In genomic region chr7:38309555-38309954, GRCh38 we compare ENCODE assay signal across 25 cellular contexts.
A peak's percentile ranks its signal among the peaks of the same experiment; 100 is the strongest.
DNase-seq lines count a peak whose midpoint lies in the region; ATAC-seq and TF ChIP-seq lines count a peak whose summit lies in the region.
"Had no signal": no experiment of that assay in that cellular context is flagged by ENCODE, and none has a peak within 500 bp of the region (broad histone marks: within the 10 kb centered on the region; RNA-seq: fewer than 3 reads in every experiment).

No MANE protein-coding gene starts in this region.

- H3K4me3 ChIP-seq in CD8-positive, alpha-beta memory T cell (ENCODE audit: low read length): no peak overlapping the region
- H3K4me3 ChIP-seq in naive thymus-derived CD4-positive, alpha-beta T cell (ENCODE audit: low read length): no peak overlapping the region
- no peak overlapping the region for H3K4me3 ChIP-seq in A673 (ENCODE audit: low read depth, low read length, poor library complexity, severe bottlenecking)
- H3K4me3 ChIP-seq: ascending aorta, esophagus squamous epithelium, GM23248, lung, neural progenitor cell had no signal

- H3K4me3 Mint-ChIP-seq in CD14-positive monocyte: no peak overlapping the region
- H3K4me3 Mint-ChIP-seq in CD8-positive, alpha-beta memory T cell: peak overlapping the region; percentile 77 to 93 (median 82)
- peak overlapping the region; percentile 26 for H3K4me3 Mint-ChIP-seq in activated T-helper 1 cell treated with anti-CD3 and anti-CD28 coated beads, Interleukin-12 subunit alpha, Interleukin-12 subunit beta, Interleukin-2, Interleukin-4 antibody, amounts not matched to agents 30 ng/mL and 10 ng/mL and 1 ng/mL, durations not matched to agents 14 hours and 24 hours and 36 hours
- H3K4me3 Mint-ChIP-seq in naive thymus-derived CD4-positive, alpha-beta T cell: peak overlapping the region in 4 of 10 donors; percentile 12 to 59 (median 31)
- H3K4me3 Mint-ChIP-seq: activated naive CD4-positive, alpha-beta T cell treated with anti-CD3 and anti-CD28 coated beads, Interleukin-2, amount 10 ng/mL, durations not matched to agents 7 days and 5 days; CD4-positive, CD25-positive, alpha-beta regulatory T cell; endodermal cell; neural progenitor cell had no signal

- H3K36me3 Mint-ChIP-seq in CD14-positive monocyte: peaks cover 0 to 4% of the 10 kb centered on the region in 2 donors
- peaks cover 0 to 3% (median 0%) of the 10 kb centered on the region in 3 donors for H3K36me3 Mint-ChIP-seq in CD8-positive, alpha-beta memory T cell
- no peaks in the 10 kb centered on the region for H3K36me3 Mint-ChIP-seq in activated T-helper 1 cell treated with anti-CD3 and anti-CD28 coated beads, Interleukin-12 subunit alpha, Interleukin-12 subunit beta, Interleukin-2, Interleukin-4 antibody, amounts not matched to agents 30 ng/mL and 10 ng/mL and 1 ng/mL, durations not matched to agents 14 hours and 24 hours and 36 hours (ENCODE audit: low read depth)
- no peaks in the 10 kb centered on the region for H3K36me3 Mint-ChIP-seq in naive thymus-derived CD4-positive, alpha-beta T cell
- H3K36me3 Mint-ChIP-seq: activated naive CD4-positive, alpha-beta T cell treated with anti-CD3 and anti-CD28 coated beads, Interleukin-2, amount 10 ng/mL, durations not matched to agents 7 days and 5 days; CD4-positive, CD25-positive, alpha-beta regulatory T cell; neural progenitor cell had no signal

- no peaks in the 10 kb centered on the region for H3K9me3 ChIP-seq in CD8-positive, alpha-beta memory T cell (ENCODE audit: low read length)
- no peaks in the 10 kb centered on the region for H3K9me3 ChIP-seq in naive thymus-derived CD4-positive, alpha-beta T cell (ENCODE audit: control insufficient read depth in 2 of 3, low read length in 3 of 3)
- H3K9me3 ChIP-seq in A673 (ENCODE audit: low read depth, low read length, poor library complexity, severe bottlenecking): no peaks in the 10 kb centered on the region
- H3K9me3 ChIP-seq: ascending aorta, esophagus squamous epithelium had no signal

- POLR2A ChIA-PET in CD8-positive, alpha-beta memory T cell (lab: Charles Lee): interaction anchor here (0.8 kb wide), 1 partner anchor 77 kb away, joined by 4 read pairs; no protein-coding TSS in a partner anchor
- POLR2A ChIA-PET in naive thymus-derived CD4-positive, alpha-beta T cell (lab: Charles Lee): interaction anchor here (0.6 to 2.3 kb wide), 2 partner anchors 9 to 45 kb away, joined by 3 to 7 read pairs; no protein-coding TSS in a partner anchor
- POLR2A ChIA-PET in A673 (lab: Charles Lee; ENCODE audit: low non-redundant PET): no interaction called here

- H3K27ac ChIP-seq in CD8-positive, alpha-beta memory T cell (ENCODE audit: low read depth, low read length): no peak overlapping the region
- H3K27ac ChIP-seq in naive thymus-derived CD4-positive, alpha-beta T cell (ENCODE audit: low read depth, low read length): peak overlapping the region; percentile 29
- no peak overlapping the region for H3K27ac ChIP-seq in A673 (ENCODE audit: low read depth, low read length, poor library complexity, severe bottlenecking)
- H3K27ac ChIP-seq: ascending aorta, esophagus squamous epithelium, GM23248, neural progenitor cell, parathyroid adenoma had no signal

- CTCF ChIA-PET in CD8-positive, alpha-beta memory T cell (lab: Charles Lee): interaction anchor here (1.7 kb wide), 1 partner anchor 87 kb away, joined by 4 read pairs; no protein-coding TSS in a partner anchor
- CTCF ChIA-PET in naive thymus-derived CD4-positive, alpha-beta T cell (lab: Charles Lee): no interaction called here
- CTCF ChIA-PET in A673 (lab: Charles Lee): no interaction called here

- H3K9me3 Mint-ChIP-seq in CD14-positive monocyte: peaks cover 0 to 6% (median 4%) of the 10 kb centered on the region in 7 donors
- no peaks in the 10 kb centered on the region for H3K9me3 Mint-ChIP-seq in CD8-positive, alpha-beta memory T cell
- no peaks in the 10 kb centered on the region for H3K9me3 Mint-ChIP-seq in activated T-helper 1 cell treated with anti-CD3 and anti-CD28 coated beads, Interleukin-12 subunit alpha, Interleukin-12 subunit beta, Interleukin-2, Interleukin-4 antibody, amounts not matched to agents 30 ng/mL and 10 ng/mL and 1 ng/mL, durations not matched to agents 14 hours and 24 hours and 36 hours
- H3K9me3 Mint-ChIP-seq in naive thymus-derived CD4-positive, alpha-beta T cell: peaks cover 0 to 3% (median 0%) of the 10 kb centered on the region in 11 donors
- H3K9me3 Mint-ChIP-seq: activated naive CD4-positive, alpha-beta T cell treated with anti-CD3 and anti-CD28 coated beads, Interleukin-2, amount 10 ng/mL, durations not matched to agents 7 days and 5 days; CD4-positive, CD25-positive, alpha-beta regulatory T cell; endodermal cell; neural progenitor cell had no signal

- peaks cover 0 to 2% (median 0%) of the 10 kb centered on the region in 3 donors for H3K27me3 Mint-ChIP-seq in CD14-positive monocyte (ENCODE audit: low read depth in 3 of 3)
- no peaks in the 10 kb centered on the region for H3K27me3 Mint-ChIP-seq in CD8-positive, alpha-beta memory T cell
- no peaks in the 10 kb centered on the region for H3K27me3 Mint-ChIP-seq in activated T-helper 1 cell treated with anti-CD3 and anti-CD28 coated beads, Interleukin-12 subunit alpha, Interleukin-12 subunit beta, Interleukin-2, Interleukin-4 antibody, amounts not matched to agents 30 ng/mL and 10 ng/mL and 1 ng/mL, durations not matched to agents 14 hours and 24 hours and 36 hours (ENCODE audit: insufficient read depth)
- H3K27me3 Mint-ChIP-seq in naive thymus-derived CD4-positive, alpha-beta T cell: no peaks in the 10 kb centered on the region
- H3K27me3 Mint-ChIP-seq: activated naive CD4-positive, alpha-beta T cell treated with anti-CD3 and anti-CD28 coated beads, Interleukin-2, amount 10 ng/mL, durations not matched to agents 7 days and 5 days; CD4-positive, CD25-positive, alpha-beta regulatory T cell had no signal

- BruUV-seq in A673 (replicated peaks; lab: Mats Ljungman, UMichigan): no TSS peak

- H3K27me3 ChIP-seq in CD8-positive, alpha-beta memory T cell (ENCODE audit: insufficient read depth, low read length, poor library complexity, severe bottlenecking): no peaks in the 10 kb centered on the region
- no peaks in the 10 kb centered on the region for H3K27me3 ChIP-seq in naive thymus-derived CD4-positive, alpha-beta T cell (ENCODE audit: control insufficient read depth in 2 of 2, insufficient read depth in 2 of 2, low read length in 2 of 2)
- H3K27me3 ChIP-seq in A673 (replicated peaks; ENCODE audit: insufficient read depth, low read depth, low read length, poor library complexity): no peaks in the 10 kb centered on the region
- H3K27me3 ChIP-seq: ascending aorta, neural progenitor cell had no signal

- intact Hi-C loops in CD14-positive monocyte (cut with micrococcal nuclease): no loop called here
- intact Hi-C loops in activated T-helper 1 cell treated with anti-CD3 and anti-CD28 coated beads, Interleukin-12 subunit alpha, Interleukin-12 subunit beta, Interleukin-2, Interleukin-4 antibody, amounts not matched to agents 30 ng/mL and 10 ng/mL and 1 ng/mL, durations not matched to agents 14 hours and 24 hours and 36 hours (cut with micrococcal nuclease): no loop called here
- intact Hi-C loops in naive thymus-derived CD4-positive, alpha-beta T cell (cut with micrococcal nuclease): no loop called here
- intact Hi-C loops in A673 (cut with micrococcal nuclease; ENCODE audit: unreplicated experiment): no loop called here

- peaks cover 11% of the 10 kb centered on the region for H3K4me1 ChIP-seq in CD8-positive, alpha-beta memory T cell (ENCODE audit: insufficient read depth, low read length)
- peaks cover 9 to 14% of the 10 kb centered on the region in 2 donors for H3K4me1 ChIP-seq in naive thymus-derived CD4-positive, alpha-beta T cell (ENCODE audit: control insufficient read depth in 2 of 2, insufficient read depth in 2 of 2, low read length in 2 of 2)
- H3K4me1 ChIP-seq in A673 (ENCODE audit: insufficient read depth, low read length, poor library complexity, severe bottlenecking): peaks cover 31% of the 10 kb centered on the region
- H3K4me1 ChIP-seq: ascending aorta, neural progenitor cell, parathyroid adenoma had no signal

- H3K36me3 ChIP-seq in CD8-positive, alpha-beta memory T cell (ENCODE audit: insufficient read depth, low read length): no peaks in the 10 kb centered on the region
- no peaks in the 10 kb centered on the region for H3K36me3 ChIP-seq in naive thymus-derived CD4-positive, alpha-beta T cell (ENCODE audit: control insufficient read depth in 2 of 3, insufficient read depth in 3 of 3, low read length in 3 of 3)
- no peaks in the 10 kb centered on the region for H3K36me3 ChIP-seq in A673 (ENCODE audit: insufficient read depth, low read length, poor library complexity, severe bottlenecking)
- H3K36me3 ChIP-seq: ascending aorta, esophagus squamous epithelium, neural progenitor cell, spleen had no signal

- H3K4me1 Mint-ChIP-seq in CD14-positive monocyte: peaks cover 59% of the 10 kb centered on the region
- H3K4me1 Mint-ChIP-seq in CD8-positive, alpha-beta memory T cell: peaks cover 12 to 29% (median 17%) of the 10 kb centered on the region in 3 donors
- H3K4me1 Mint-ChIP-seq in activated T-helper 1 cell treated with anti-CD3 and anti-CD28 coated beads, Interleukin-12 subunit alpha, Interleukin-12 subunit beta, Interleukin-2, Interleukin-4 antibody, amounts not matched to agents 30 ng/mL and 10 ng/mL and 1 ng/mL, durations not matched to agents 14 hours and 24 hours and 36 hours (ENCODE audit: low read depth): peaks cover 14% of the 10 kb centered on the region
- H3K4me1 Mint-ChIP-seq in naive thymus-derived CD4-positive, alpha-beta T cell: peaks cover 0 to 46% (median 10%) of the 10 kb centered on the region in 7 donors
- H3K4me1 Mint-ChIP-seq: endodermal cell, neural progenitor cell had no signal

- no peak for ATAC-seq in naive thymus-derived CD4-positive, alpha-beta T cell
- ATAC-seq in HG03097 (IDR thresholded peaks at IDR 0.05; ENCODE audit: low FRiP score, unreplicated experiment): no peak

- peak overlapping the region in 4 of 7 donors; percentile 3 to 78 (median 34) for H3K27ac Mint-ChIP-seq in CD14-positive monocyte
- H3K27ac Mint-ChIP-seq in CD8-positive, alpha-beta memory T cell: peak overlapping the region; percentile 73 to 100 (median 93)
- H3K27ac Mint-ChIP-seq in activated T-helper 1 cell treated with anti-CD3 and anti-CD28 coated beads, Interleukin-12 subunit alpha, Interleukin-12 subunit beta, Interleukin-2, Interleukin-4 antibody, amounts not matched to agents 30 ng/mL and 10 ng/mL and 1 ng/mL, durations not matched to agents 14 hours and 24 hours and 36 hours: peak overlapping the region; percentile 44
- H3K27ac Mint-ChIP-seq in naive thymus-derived CD4-positive, alpha-beta T cell: peak overlapping the region in 4 of 9 donors; percentile 17 to 70 (median 64)
- H3K27ac Mint-ChIP-seq: endodermal cell, neural progenitor cell had no signal

- no peak for DNase-seq in CD14-positive monocyte (ENCODE audit: low spot score)
- peak in 1 of 5 donors; percentile 60 for DNase-seq in CD8-positive, alpha-beta memory T cell
- DNase-seq in activated T-helper 1 cell treated with anti-CD3 and anti-CD28 coated beads, Interleukin-12 subunit alpha, Interleukin-12 subunit beta, Interleukin-2, Interleukin-4 antibody, amounts not matched to agents 30 ng/mL and 10 ng/mL and 1 ng/mL, durations not matched to agents 14 hours and 24 hours and 36 hours (ENCODE audit: low spot score): no peak
- no peak for DNase-seq in naive thymus-derived CD4-positive, alpha-beta T cell
- DNase-seq in ecto neural progenitor cell (ENCODE audit: low spot score): no peak
- DNase-seq in A673 (ENCODE audit: low spot score): no peak
- DNase-seq: activated CD4-positive, alpha-beta T cell treated with anti-CD3 and anti-CD28 coated beads, Interleukin-2, amount 50 U/mL, for 4 hours; activated naive CD4-positive, alpha-beta T cell treated with anti-CD3 and anti-CD28 coated beads, Interleukin-2, amount 10 ng/mL, durations not matched to agents 7 days and 5 days; CD4-positive, CD25-positive, alpha-beta regulatory T cell; cortex of kidney; endodermal cell; esophagus squamous epithelium; foreskin melanocyte; GM23248; NCI-H1436; NCI-H2107; NCI-H446 treated with DMSO at 0.1 percent for 48 hours; NCI-H82; spleen; stimulated activated CD4-positive, alpha-beta T cell treated with anti-CD3 and anti-CD28 coated beads, Interleukin-2, amount 100 ng/mL, for 48 hours had no signal

- TF ChIP-seq CTCF in CD14-positive monocyte (IDR thresholded peaks at IDR 0.05): no peak
- TF ChIP-seq CTCF in A673 (conservative IDR thresholded peaks at IDR 0.05; ENCODE audit: low read depth, low read length): no peak

Comparison
In these comparisons a context has a peak if more than half of its experiments do, and no peak if none do; other contexts are left out.
1. H3K4me3 Mint-ChIP-seq: peak in CD8-positive, alpha-beta memory T cell (7 of 7) and activated T-helper 1 cell treated with anti-CD3 and anti-CD28 coated beads, Interleukin-12 subunit alpha, Interleukin-12 subunit beta, Interleukin-2, Interleukin-4 antibody, amounts not matched to agents 30 ng/mL and 10 ng/mL and 1 ng/mL, durations not matched to agents 14 hours and 24 hours and 36 hours (single experiment); none in CD14-positive monocyte (0 of 2).